ENCODE assay signal across 8 cellular contexts in the genomic region with DNA sequence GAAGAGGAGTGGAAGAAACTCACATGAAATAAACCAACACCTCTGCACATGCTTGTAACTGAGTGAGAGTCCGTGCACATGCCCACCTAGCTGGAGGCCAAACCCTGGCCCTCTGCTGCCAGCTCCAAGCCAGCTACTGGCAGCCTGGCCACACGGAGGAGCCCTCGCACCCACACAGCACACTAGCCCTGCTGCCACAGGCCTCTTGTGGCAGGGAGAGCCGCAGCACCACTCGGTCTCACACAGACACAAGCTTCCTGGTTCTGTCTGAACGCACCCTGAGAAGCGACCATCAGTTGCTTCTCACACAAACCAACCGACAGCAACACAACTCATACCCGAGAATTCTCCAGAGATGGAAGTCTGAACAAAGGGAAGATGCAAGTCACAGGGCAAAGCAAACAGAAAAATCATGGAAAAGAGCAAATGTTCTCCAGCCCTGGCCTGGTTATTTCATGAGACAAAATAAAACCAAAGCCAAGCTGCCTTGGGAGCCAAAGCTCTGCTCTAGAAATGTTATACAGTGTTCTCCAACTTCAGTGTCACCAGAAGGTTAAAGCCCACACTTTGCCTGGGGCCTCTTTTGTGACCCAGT.
DNase-seq lines count a peak whose midpoint lies in the region; ATAC-seq, FAIRE-seq and TF ChIP-seq lines count a peak whose summit lies in the region.

No MANE protein-coding gene starts in this region.

- H3K79me2 ChIP-seq in keratinocyte (ENCODE audit: control insufficient read depth, insufficient read depth, low read length) = no peaks in the 10 kb centered on the region

- H2AFZ ChIP-seq in keratinocyte (ENCODE audit: control insufficient read depth, low read length) = peak overlapping the region; percentile 19

- ATAC-seq in GM21576 (IDR thresholded peaks at IDR 0.05; ENCODE audit: unreplicated experiment) = peak; percentile 94

- H3K9me1 ChIP-seq in keratinocyte (ENCODE audit: control insufficient read depth, extremely low read depth, insufficient read depth, low read length) = no peaks in the 10 kb centered on the region

- H3K4me3 ChIP-seq in Jurkat, Clone E6-1 (ENCODE audit: low read length) = peak overlapping the region; percentile 22
- H3K4me3 ChIP-seq in astrocyte of the cerebellum (ENCODE audit: low read depth, low read length) = no peak overlapping the region
- no peak overlapping the region for H3K4me3 ChIP-seq in keratinocyte (ENCODE audit: control insufficient read depth in 2 of 3, extremely low read depth in 1 of 3, insufficient read depth in 2 of 3, low read depth in 1 of 3, low read length in 3 of 3)

- H3K9ac ChIP-seq in keratinocyte (ENCODE audit: control insufficient read depth, extremely low read depth, insufficient read depth, low read length) = no peak overlapping the region

- H3K27ac ChIP-seq in keratinocyte (ENCODE audit: control insufficient read depth, insufficient read depth, low read length) = no peak overlapping the region

- TF ChIP-seq CTCF in astrocyte of the cerebellum (IDR thresholded peaks at IDR 0.05; ENCODE audit: low read depth, low read length, missing control alignments) = peak; percentile 43
- TF ChIP-seq CTCF in keratinocyte (optimal IDR thresholded peaks at IDR 0.05 in 1 of 3, IDR thresholded peaks at IDR 0.05 in 1 of 3, conservative IDR thresholded peaks at IDR 0.05 in 1 of 3; ENCODE audit: extremely low read depth in 1 of 3, insufficient read depth in 2 of 3, low read length in 3 of 3) = peak; percentile 13 to 71 (median 66)

- H3K36me3 ChIP-seq in keratinocyte (ENCODE audit: control insufficient read depth in 2 of 2, extremely low read depth in 1 of 2, insufficient read depth in 2 of 2, low read length in 2 of 2) = no peaks in the 10 kb centered on the region

- in situ Hi-C loops in G401 (cut with HindIII; ENCODE audit: low sequenced_read_pairs) (no loop called here), astrocyte of the cerebellum (cut with HindIII; ENCODE audit: low sequenced_read_pairs) (no loop called here)

- H3K4me2 ChIP-seq in keratinocyte (ENCODE audit: control insufficient read depth, extremely low read depth, insufficient read depth, low read depth, low read length) = no peak overlapping the region

- H4K20me1 ChIP-seq in keratinocyte (ENCODE audit: control insufficient read depth, extremely low read depth, insufficient read depth, low read length) = no peaks in the 10 kb centered on the region

- H3K4me1 ChIP-seq in keratinocyte (ENCODE audit: control insufficient read depth, extremely low read depth, insufficient read depth, low read length) = no peaks in the 10 kb centered on the region

- DNase-seq in G401 (ENCODE audit: low spot score) (peak; percentile 10), T-helper 2 cell (peak in 3 of 5 experiments; percentile 13 to 80 (median 32)), astrocyte of the cerebellum (ENCODE audit: low read depth) (no peak), keratinocyte (ENCODE audit: low read depth, low spot score) (no peak), dedifferentiated amniotic fluid mesenchymal stem cell (ENCODE audit: extremely low spot score) (no peak)
- DNase-seq in Jurkat, Clone E6-1 (ENCODE audit: low read depth, low spot score) = peak; percentile 72
- peak; percentile 12 for DNase-seq in stimulated activated CD8-positive, alpha-beta memory T cell treated with anti-CD3 and anti-CD28 coated beads, Interleukin-15, amount 100 ng/mL, for 1 hour (ENCODE audit: low read depth)

- dilution Hi-C loops in keratinocyte (cut with MboI; ENCODE audit: extremely low pct_ligation_motif_present, low sequenced_read_pairs) = no loop called here

- no peak for FAIRE-seq in keratinocyte (lab: Jason Lieb, UNC)

- no peaks in the 10 kb centered on the region for H3K9me3 ChIP-seq in keratinocyte (ENCODE audit: control insufficient read depth, low read depth, low read length)

- no peaks in the 10 kb centered on the region for H3K27me3 ChIP-seq in keratinocyte (ENCODE audit: control insufficient read depth, extremely low read depth, insufficient read depth, low read length)

Comparison
In these comparisons a context has a peak if more than half of its experiments do, and no peak if none do; other contexts are left out.
1. DNase-seq: peak in G401 (single experiment), Jurkat, Clone E6-1 (single experiment), T-helper 2 cell (3 of 5) and stimulated activated CD8-positive, alpha-beta memory T cell treated with anti-CD3 and anti-CD28 coated beads, Interleukin-15, amount 100 ng/mL, for 1 hour (single experiment); none in astrocyte of the cerebellum (single experiment), keratinocyte (single experiment) and dedifferentiated amniotic fluid mesenchymal stem cell (single experiment).